ENCODE assay signal across 17 cellular contexts in genomic region chr3:119660474-119661150, GRCh38. TPM values are rescaled to one million over a fixed set of nuclear protein-coding genes. Genes with fewer than 3 reads are reported as not detected.
DNase-seq lines count a peak whose midpoint lies in the region; ATAC-seq and TF ChIP-seq lines count a peak whose summit lies in the region.
"Had no signal": no experiment of that assay in that cellular context is flagged by ENCODE, and none has a peak within 500 bp of the region (broad histone marks: within the 10 kb centered on the region; RNA-seq: fewer than 3 reads in every experiment).

POPDC2 (minus strand) TSS chr3:119660589; CDS start chr3:119660423, 166 bp downstream.

- H3K27ac ChIP-seq in AG04450 (ENCODE audit: low read depth, low read length) (peak within 1 kb of the TSS; percentile 11), ascending aorta (peak within 1 kb of the TSS; percentile 68 to 72), parathyroid adenoma (peak within 1 kb of the TSS; percentile 15), PC-9 (no peak within 1 kb of the TSS)
- H3K27ac ChIP-seq: A549, upper lobe of left lung had no signal

- H3K9ac ChIP-seq in parathyroid adenoma = no peak within 1 kb of the TSS

- DNase-seq in AG04450 (ENCODE audit: low read depth, low spot score) (no peak), ascending aorta (ENCODE audit: low spot score in 2 of 2) (no peak), left cardiac atrium (peak; percentile 36), Kasumi-1 (lab: John Stamatoyannopoulos, UW) (no peak), PC-9 (no peak), NOMO-1 (lab: John Stamatoyannopoulos, UW; ENCODE audit: unreplicated experiment in 2 of 2) (no peak)
- DNase-seq: activated CD4-positive, alpha-beta T cell treated with anti-CD3 and anti-CD28 coated beads, Interleukin-2, amount 50 U/mL, for 1 hour; activated gamma-delta T cell; DMS79; naive B cell; NCI-H1092; upper lobe of left lung had no signal

- H3K4me3 ChIP-seq in AG04450 (ENCODE audit: low read depth, low read length) (no peak within 1 kb of the TSS), ascending aorta (peak within 1 kb of the TSS in 1 of 2 donors; percentile 34), parathyroid adenoma (ENCODE audit: low read depth, low read length) (no peak within 1 kb of the TSS), PC-9 (no peak within 1 kb of the TSS)
- H3K4me3 ChIP-seq: A549, HAP-1, upper lobe of left lung had no signal

- H4K20me1 ChIP-seq in PC-9 (ENCODE audit: insufficient read depth) = no peaks in the 10 kb centered on the region

- no peaks in the 10 kb centered on the region for H3K9me3 ChIP-seq in AG04450 (ENCODE audit: control insufficient read depth, insufficient read depth, low read length)
- no peaks in the 10 kb centered on the region for H3K9me3 ChIP-seq in ascending aorta
- no peaks in the 10 kb centered on the region for H3K9me3 ChIP-seq in parathyroid adenoma (ENCODE audit: control insufficient read depth, low read length)
- no peaks in the 10 kb centered on the region for H3K9me3 ChIP-seq in PC-9 (ENCODE audit: insufficient read depth, low read depth)
- H3K9me3 ChIP-seq: A549, HAP-1, upper lobe of left lung had no signal

- intact Hi-C loops in ascending aorta (cut with DNase I) = no loop called here
- intact Hi-C loops in left cardiac atrium (cut with DNase I) = no loop called here
- intact Hi-C loops in PC-9 (cut with micrococcal nuclease; ENCODE audit: unreplicated experiment) = no loop called here

- H3K36me3 ChIP-seq in ascending aorta = no peaks in the 10 kb centered on the region
- peaks cover 2% of the 10 kb centered on the region for H3K36me3 ChIP-seq in parathyroid adenoma (ENCODE audit: control insufficient read depth, insufficient read depth, low read length)
- H3K36me3 ChIP-seq in PC-9 (ENCODE audit: low read depth) = no peaks in the 10 kb centered on the region
- H3K36me3 ChIP-seq: HAP-1 had no signal

- no peaks in the 10 kb centered on the region for H3K79me2 ChIP-seq in parathyroid adenoma
- H3K79me2 ChIP-seq in PC-9 (ENCODE audit: low read depth) = no peaks in the 10 kb centered on the region

- POLR2A ChIA-PET in AG04450 (lab: Yijun Ruan, JAX) (no interaction called here), PC-9 (lab: Charles Lee; ENCODE audit: unreplicated experiment) (no interaction called here)

- H3K4me1 ChIP-seq in ascending aorta (peaks cover 3 to 21% of the 10 kb centered on the region in 2 donors), parathyroid adenoma (peaks cover 31% of the 10 kb centered on the region), PC-9 (replicated peaks; ENCODE audit: insufficient read depth) (no peaks in the 10 kb centered on the region)
- H3K4me1 ChIP-seq: HAP-1 had no signal

- ATAC-seq in left cardiac atrium (peak; percentile 77 to 82), GM21360 (IDR thresholded peaks at IDR 0.05; ENCODE audit: unreplicated experiment) (no peak)
- ATAC-seq: A549 had no signal

- no peak for TF ChIP-seq CTCF in AG04450 (IDR thresholded peaks at IDR 0.05; ENCODE audit: low read depth, low read length)
- no peak for TF ChIP-seq CTCF in ascending aorta (IDR thresholded peaks at IDR 0.05)
- no peak for TF ChIP-seq CTCF in parathyroid adenoma (IDR thresholded peaks at IDR 0.05)
- TF ChIP-seq CTCF in PC-9 (conservative IDR thresholded peaks at IDR 0.05) = no peak

- no peak within 1 kb of the TSS for H3K4me2 ChIP-seq in parathyroid adenoma (ENCODE audit: low read length)
- no peak within 1 kb of the TSS for H3K4me2 ChIP-seq in PC-9
- H3K4me2 ChIP-seq: A549 had no signal

- H3K27me3 ChIP-seq in AG04450 (ENCODE audit: control insufficient read depth, insufficient read depth, low read length) = peaks cover 7% of the 10 kb centered on the region
- H3K27me3 ChIP-seq in ascending aorta = no peaks in the 10 kb centered on the region
- no peaks in the 10 kb centered on the region for H3K27me3 ChIP-seq in parathyroid adenoma (ENCODE audit: control insufficient read depth, insufficient read depth, low read length)
- H3K27me3 ChIP-seq in PC-9 (ENCODE audit: insufficient read depth, low read depth) = no peaks in the 10 kb centered on the region
- H3K27me3 ChIP-seq: upper lobe of left lung had no signal

- no peaks in the 10 kb centered on the region for H3F3A ChIP-seq in PC-9 (ENCODE audit: insufficient read depth, low read depth)

- no TSS peak for BruUV-seq in PC-9 (replicated peaks; lab: Mats Ljungman, UMichigan)

- CTCF ChIA-PET in AG04450 (lab: Charles Lee) (interaction anchor here (1.0 kb wide), 1 partner anchor 24 kb away, joined by 3 read pairs; no protein-coding TSS in a partner anchor), PC-9 (lab: Charles Lee) (no interaction called here)

- H2AFZ ChIP-seq in parathyroid adenoma (peak within 1 kb of the TSS; percentile 43), PC-9 (no peak within 1 kb of the TSS)

- H3K9me2 ChIP-seq in PC-9 (ENCODE audit: insufficient read depth) = no peaks in the 10 kb centered on the region

RNA-seq across cellular contexts. Expression of gene POPDC2, which starts in this region (rescaled TPM):
- polyA plus RNA-seq in AG04450 (2011; rRNA removed) = 0.38 and 0.43 TPM in 2 replicates
- 0.48 and 0.55 TPM in 2 replicates for polyA minus RNA-seq in AG04450 (2011; rRNA and poly(A)+ RNA removed)
- total RNA-seq in ascending aorta (4.7 TPM), left cardiac atrium (100 to 1,000 TPM; 383 to 677 TPM), PC-9 (2021) (3.0 and 3.5 TPM in 2 replicates)
- total RNA-seq: NCI-H460 had no signal

Comparison
In these comparisons a context has a peak if more than half of its experiments do, and no peak if none do; other contexts are left out.
1. RNA of gene POPDC2 (total RNA-seq): 383 to 677 TPM in left cardiac atrium; 4.7 TPM in ascending aorta (single experiment) and 3.0 to 3.5 TPM in PC-9; every median in the first group is over 10 times any median in the second.